Comparison of ENCODE assay signal across 1 cellular context in genomic region chr6:32167761-32168262, GRCh38.
TF ChIP-seq lines count a peak whose summit lies in the region.

No MANE protein-coding gene starts in this region.

TF ChIP-seq in GM23338, 12 proteins besides CTCF, POLR2A, EP300 and RAD21 (continued from another document):
- TF ChIP-seq ZNF462 (CRISPR knock-in tag; IDR thresholded peaks at IDR 0.05) (no peak), CREB1 (CRISPR knock-in tag; IDR thresholded peaks at IDR 0.05; ENCODE audit: low read depth) (no peak), REST (IDR thresholded peaks at IDR 0.05; ENCODE audit: unreplicated experiment) (no peak), POLR2AphosphoS5 (IDR thresholded peaks at IDR 0.05; ENCODE audit: low read depth) (no peak), ZNF331 (CRISPR knock-in tag; IDR thresholded peaks at IDR 0.05; ENCODE audit: low read depth) (no peak), EZH2 (IDR thresholded peaks at IDR 0.05; ENCODE audit: low read depth, unreplicated experiment) (no peak)
